In the genomic region with DNA sequence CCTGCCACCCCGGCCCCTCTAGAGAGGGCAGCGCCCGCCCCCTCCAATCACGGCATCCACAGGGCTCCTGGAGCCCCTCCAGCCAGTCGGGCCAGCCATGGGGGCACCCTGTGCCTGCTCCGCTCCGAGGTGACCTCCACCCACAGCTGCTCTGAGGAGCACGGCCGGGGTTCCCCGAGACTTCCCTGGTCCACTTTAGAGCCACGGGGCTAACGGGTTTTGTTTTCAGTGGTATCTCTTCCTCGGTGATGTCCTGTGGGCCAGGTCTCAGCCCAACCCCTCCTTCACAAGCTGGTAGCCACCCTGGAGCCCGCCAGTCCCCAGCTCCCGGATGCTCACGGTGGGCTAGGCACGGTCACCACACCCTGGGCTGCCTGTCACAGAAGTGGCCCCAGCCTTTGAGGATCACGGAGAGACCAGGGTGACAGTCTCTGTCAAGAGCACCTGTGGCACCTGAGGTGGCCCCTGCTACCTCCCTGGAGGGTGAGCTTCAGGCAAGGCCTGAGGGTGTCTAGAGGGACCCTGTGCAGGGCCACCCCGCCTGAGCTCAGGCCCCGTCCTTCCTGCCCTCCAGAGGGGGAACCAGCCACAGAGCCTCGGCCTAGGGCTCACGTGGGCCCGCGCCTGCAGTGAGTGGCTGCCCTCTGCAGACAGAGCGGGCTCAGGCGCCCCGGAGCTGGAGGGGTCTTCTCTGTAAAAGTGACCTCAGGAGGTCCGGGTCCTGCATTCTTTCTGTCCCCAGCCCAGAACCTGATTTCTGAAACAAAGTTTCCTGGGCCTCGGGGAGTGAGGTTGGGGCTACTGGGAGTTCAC, we compare ENCODE assay signal across 20 cellular contexts.
DNase-seq lines count a peak whose midpoint lies in the region; ATAC-seq and TF ChIP-seq lines count a peak whose summit lies in the region.
"Had no signal": no experiment of that assay in that cellular context is flagged by ENCODE, and none has a peak within 500 bp of the region (broad histone marks: within the 10 kb centered on the region; RNA-seq: fewer than 3 reads in every experiment).

No MANE protein-coding gene starts in this region.

- intact Hi-C loops in activated CD4-positive, alpha-beta memory T cell treated with anti-CD3 and anti-CD28 coated beads for 36 hours (cut with micrococcal nuclease) = no loop called here
- intact Hi-C loops in sciatic nerve (cut with DNase I) = no loop called here

- H3K4me1 Mint-ChIP-seq in activated CD4-positive, alpha-beta memory T cell treated with anti-CD3 and anti-CD28 coated beads, Interleukin-2, amount 10 ng/mL, durations not matched to agents 7 days and 5 days = no peaks in the 10 kb centered on the region
- no peaks in the 10 kb centered on the region for H3K4me1 Mint-ChIP-seq in activated CD4-positive, alpha-beta memory T cell treated with anti-CD3 and anti-CD28 coated beads for 36 hours (ENCODE audit: low read depth)
- H3K4me1 Mint-ChIP-seq: T-cell had no signal

- ATAC-seq in sciatic nerve (no peak), GM21717 (IDR thresholded peaks at IDR 0.05; ENCODE audit: unreplicated experiment) (no peak)
- ATAC-seq: naive thymus-derived CD8-positive, alpha-beta T cell; psoas muscle; stimulated activated naive B cell treated with anti-CD40 and anti-IgM and Interleukin-4, amounts not matched to agents 10 μg/mL and 1 μg/mL and 100 μg/mL, for 72 hours had no signal

- no peak for TF ChIP-seq CTCF in GM13976 (IDR thresholded peaks at IDR 0.05; ENCODE audit: borderline replicate concordance, control extremely low read depth, extremely low read depth, insufficient read depth, missing control alignments)

- CTCF ChIA-PET in activated CD4-positive, alpha-beta memory T cell treated with anti-CD3 and anti-CD28 coated beads, Interleukin-2, amount 10 ng/mL, durations not matched to agents 7 days and 5 days (lab: Charles Lee) = no interaction called here
- CTCF ChIA-PET in activated CD4-positive, alpha-beta memory T cell treated with anti-CD3 and anti-CD28 coated beads for 36 hours (lab: Charles Lee) = no interaction called here

- peak; percentile 11 for DNase-seq in activated CD4-positive, alpha-beta memory T cell treated with anti-CD3 and anti-CD28 coated beads, Interleukin-2, amount 10 ng/mL, durations not matched to agents 7 days and 5 days
- no peak for DNase-seq in activated CD4-positive, alpha-beta memory T cell treated with anti-CD3 and anti-CD28 coated beads for 36 hours
- DNase-seq in GM13976 (ENCODE audit: low spot score) (peak; percentile 32), ecto neural progenitor cell (ENCODE audit: low spot score) (peak; percentile 47), sciatic nerve (ENCODE audit: low spot score) (peak; percentile 43), inferior parietal cortex (ENCODE audit: extremely low spot score) (no peak)
- no peak for DNase-seq in stimulated activated naive CD4-positive, alpha-beta T cell treated with Interleukin-2 at 50 U/mL for 16 hours (lab: John Stamatoyannopoulos, UW)
- DNase-seq: activated naive CD4-positive, alpha-beta T cell treated with Interleukin-2 at 50 U/mL for 16 hours; HFFc6; NCI-H1417 treated with DMSO at 0.1 percent for 48 hours; NCI-H226; stimulated activated CD4-positive, alpha-beta T cell treated with anti-CD3 and anti-CD28 coated beads, Interleukin-12 subunit alpha, Interleukin-12 subunit beta, amount 100 ng/mL, for 4 hours; stimulated activated naive B cell treated with anti-CD40 and anti-IgM and Interleukin-4, amounts not matched to agents 10 μg/mL and 1 μg/mL and 100 μg/mL, for 72 hours; trophoblast cell had no signal

- no peaks in the 10 kb centered on the region for H3K9me3 Mint-ChIP-seq in activated CD4-positive, alpha-beta memory T cell treated with anti-CD3 and anti-CD28 coated beads, Interleukin-2, amount 10 ng/mL, durations not matched to agents 7 days and 5 days
- no peaks in the 10 kb centered on the region for H3K9me3 Mint-ChIP-seq in activated CD4-positive, alpha-beta memory T cell treated with anti-CD3 and anti-CD28 coated beads for 36 hours
- H3K9me3 Mint-ChIP-seq: naive thymus-derived CD8-positive, alpha-beta T cell; stimulated activated naive B cell treated with anti-CD40 and anti-IgM and Interleukin-4, amounts not matched to agents 10 μg/mL and 1 μg/mL and 100 μg/mL, for 72 hours; T-cell had no signal

- in situ Hi-C loops in GM13976 (cut with MboI; ENCODE audit: low sequenced_read_pairs, unreplicated experiment) = no loop called here

- POLR2A ChIA-PET in activated CD4-positive, alpha-beta memory T cell treated with anti-CD3 and anti-CD28 coated beads, Interleukin-2, amount 10 ng/mL, durations not matched to agents 7 days and 5 days (lab: Charles Lee) = no interaction called here
- POLR2A ChIA-PET in activated CD4-positive, alpha-beta memory T cell treated with anti-CD3 and anti-CD28 coated beads for 36 hours (lab: Charles Lee) = no interaction called here

- H3K27me3 Mint-ChIP-seq in activated CD4-positive, alpha-beta memory T cell treated with anti-CD3 and anti-CD28 coated beads, Interleukin-2, amount 10 ng/mL, durations not matched to agents 7 days and 5 days = no peaks in the 10 kb centered on the region
- peaks cover 5% of the 10 kb centered on the region for H3K27me3 Mint-ChIP-seq in activated CD4-positive, alpha-beta memory T cell treated with anti-CD3 and anti-CD28 coated beads for 36 hours

- no peak overlapping the region for H3K4me3 Mint-ChIP-seq in activated CD4-positive, alpha-beta memory T cell treated with anti-CD3 and anti-CD28 coated beads, Interleukin-2, amount 10 ng/mL, durations not matched to agents 7 days and 5 days
- H3K4me3 Mint-ChIP-seq in activated CD4-positive, alpha-beta memory T cell treated with anti-CD3 and anti-CD28 coated beads for 36 hours = no peak overlapping the region
- H3K4me3 Mint-ChIP-seq: brain; CD4-positive, alpha-beta memory T cell; HFFc6; naive thymus-derived CD8-positive, alpha-beta T cell; stimulated activated naive B cell treated with anti-CD40 and anti-IgM and Interleukin-4, amounts not matched to agents 10 μg/mL and 1 μg/mL and 100 μg/mL, for 72 hours; T-cell had no signal

- no peaks in the 10 kb centered on the region for H3K36me3 Mint-ChIP-seq in activated CD4-positive, alpha-beta memory T cell treated with anti-CD3 and anti-CD28 coated beads, Interleukin-2, amount 10 ng/mL, durations not matched to agents 7 days and 5 days (ENCODE audit: low read depth)
- H3K36me3 Mint-ChIP-seq in activated CD4-positive, alpha-beta memory T cell treated with anti-CD3 and anti-CD28 coated beads for 36 hours = no peaks in the 10 kb centered on the region
- H3K36me3 Mint-ChIP-seq: brain; CD4-positive, alpha-beta memory T cell; naive thymus-derived CD8-positive, alpha-beta T cell; stimulated activated naive B cell treated with anti-CD40 and anti-IgM and Interleukin-4, amounts not matched to agents 10 μg/mL and 1 μg/mL and 100 μg/mL, for 72 hours; T-cell had no signal

- no peak overlapping the region for H3K27ac Mint-ChIP-seq in activated CD4-positive, alpha-beta memory T cell treated with anti-CD3 and anti-CD28 coated beads, Interleukin-2, amount 10 ng/mL, durations not matched to agents 7 days and 5 days
- H3K27ac Mint-ChIP-seq in activated CD4-positive, alpha-beta memory T cell treated with anti-CD3 and anti-CD28 coated beads for 36 hours = no peak overlapping the region
- H3K27ac Mint-ChIP-seq: CD4-positive, alpha-beta memory T cell; HFFc6; stimulated activated naive B cell treated with anti-CD40 and anti-IgM and Interleukin-4, amounts not matched to agents 10 μg/mL and 1 μg/mL and 100 μg/mL, for 72 hours; T-cell had no signal

Comparison
In these comparisons a context has a peak if more than half of its experiments do, and no peak if none do; other contexts are left out.
1. DNase-seq: peak in activated CD4-positive, alpha-beta memory T cell treated with anti-CD3 and anti-CD28 coated beads, Interleukin-2, amount 10 ng/mL, durations not matched to agents 7 days and 5 days (single experiment), GM13976 (single experiment), ecto neural progenitor cell (single experiment) and sciatic nerve (single experiment); none in activated CD4-positive, alpha-beta memory T cell treated with anti-CD3 and anti-CD28 coated beads for 36 hours (single experiment), stimulated activated naive CD4-positive, alpha-beta T cell treated with Interleukin-2 at 50 U/mL for 16 hours (single experiment) and inferior parietal cortex (single experiment).